25 cellular contexts compared by ENCODE assay signal in genomic region chr11:36699271-36699670, GRCh38.
DNase-seq lines count a peak whose midpoint lies in the region; ATAC-seq and TF ChIP-seq lines count a peak whose summit lies in the region.
"Had no signal": no experiment of that assay in that cellular context is flagged by ENCODE, and none has a peak within 500 bp of the region (broad histone marks: within the 10 kb centered on the region; RNA-seq: fewer than 3 reads in every experiment).

No MANE protein-coding gene starts in this region.

- peak overlapping the region; percentile 23 for H2AFZ ChIP-seq in neuronal stem cell (ENCODE audit: low read length)

- H3K27me3 ChIP-seq in RWPE2 (ENCODE audit: insufficient read depth, poor library complexity, severe bottlenecking) = no peaks in the 10 kb centered on the region
- peaks cover 0 to 34% (median 0%) of the 10 kb centered on the region in 3 experiments for H3K27me3 ChIP-seq in neuronal stem cell (ENCODE audit: control insufficient read depth in 3 of 3, insufficient read depth in 3 of 3, low read depth in 1 of 3, low read length in 3 of 3)
- H3K27me3 ChIP-seq in left ventricle myocardium inferior (ENCODE audit: low read depth) = peaks cover 8% of the 10 kb centered on the region
- H3K27me3 ChIP-seq: left lung had no signal

- H2BK12ac ChIP-seq in neuronal stem cell (ENCODE audit: low read length) = no peak overlapping the region

- H3K18ac ChIP-seq in neuronal stem cell (ENCODE audit: low read length) = no peak overlapping the region

- no peak overlapping the region for H3K4ac ChIP-seq in neuronal stem cell (ENCODE audit: low read length)

- H3K23ac ChIP-seq in neuronal stem cell (ENCODE audit: low read depth, low read length, poor library complexity) = no peak overlapping the region

- H3K9ac ChIP-seq in neuronal stem cell (ENCODE audit: low read depth, low read length, poor library complexity) = no peak overlapping the region

- no peaks in the 10 kb centered on the region for H3K36me3 ChIP-seq in RWPE2 (ENCODE audit: low read depth)
- H3K36me3 ChIP-seq in neuronal stem cell (replicated peaks in 1 of 2; ENCODE audit: control insufficient read depth in 2 of 2, insufficient read depth in 2 of 2, low read length in 2 of 2) = no peaks in the 10 kb centered on the region
- H3K36me3 ChIP-seq in left ventricle myocardium inferior = no peaks in the 10 kb centered on the region
- H3K36me3 ChIP-seq: left lung had no signal

- intact Hi-C loops in left ventricle myocardium inferior (cut with micrococcal nuclease) = no loop called here

- DNase-seq in DMS79 treated with DMSO at 0.1 percent for 48 hours (lab: John Stamatoyannopoulos, UW) (peak; percentile 49), NCI-H1417 (lab: John Stamatoyannopoulos, UW) (peak; percentile 30 to 78 (median 56)), RWPE2 (ENCODE audit: low spot score) (no peak), neuronal stem cell (ENCODE audit: low spot score) (no peak), left ventricle myocardium inferior (no peak), DMS 273 treated with DMSO at 0.1 percent for 48 hours (lab: John Stamatoyannopoulos, UW) (no peak)
- no peak for DNase-seq in activated CD4-positive, alpha-beta T cell treated with anti-CD3 and anti-CD28 coated beads, Interleukin-2, amount 50 U/mL, for 4 hours
- DNase-seq: activated CD4-positive, alpha-beta T cell treated with anti-CD3 and anti-CD28 coated beads for 1 hour; activated CD8-positive, alpha-beta memory T cell treated with anti-CD3 and anti-CD28 coated beads for 24 hours; activated naive CD4-positive, alpha-beta T cell treated with anti-CD3 and anti-CD28 coated beads, Interleukin-2, amount 10 ng/mL, durations not matched to agents 7 days and 5 days; activated T-cell treated with anti-CD3 and anti-CD28 coated beads, Interleukin-2, amount 50 U/mL, for 4 hours; aorta; CD8-positive, alpha-beta T cell; central memory CD4-positive, alpha-beta T cell; dermis blood vessel endothelial cell; DMS53; glutamatergic neuron; KG1; left lung; natural killer cell; NCI-H1694 treated with DMSO at 0.1 percent for 48 hours; NCI-H524 treated with DMSO at 0.1 percent for 48 hours; OCI-M1; SW 1271 had no signal

- no peaks in the 10 kb centered on the region for H3K79me1 ChIP-seq in neuronal stem cell (ENCODE audit: low read depth, low read length)

- H3K4me3 ChIP-seq in RWPE2 (ENCODE audit: severe bottlenecking) = no peak overlapping the region
- H3K4me3 ChIP-seq in neuronal stem cell (ENCODE audit: low read length in 2 of 2) = no peak overlapping the region
- no peak overlapping the region for H3K4me3 ChIP-seq in left ventricle myocardium inferior
- H3K4me3 ChIP-seq: left lung had no signal

- no peak overlapping the region for H2AK5ac ChIP-seq in neuronal stem cell (ENCODE audit: low read depth, low read length)

- WGBS in neuronal stem cell (ENCODE audit: extremely low coverage in 2 of 2, insufficient read length in 2 of 2, insufficient replicate concordance in 1 of 2), 2 donors = no CpG with 5 or more reads among the region's 6 CpGs

- no peak overlapping the region for H3K4me2 ChIP-seq in neuronal stem cell (ENCODE audit: insufficient read depth, low read length, poor library complexity, severe bottlenecking)

- H2BK5ac ChIP-seq in neuronal stem cell (ENCODE audit: low read length) = no peak overlapping the region

- H2BK15ac ChIP-seq in neuronal stem cell (ENCODE audit: low read length) = no peak overlapping the region

- ATAC-seq in RWPE2 (ENCODE audit: low read depth) = peak; percentile 33; the same call in 2 of the 3 replicates
- ATAC-seq: activated T-cell treated with anti-CD3 and anti-CD28 coated beads, Interleukin-2, amount 50 U/mL, for 4 hours; CD8-positive, alpha-beta T cell; left lung; natural killer cell; Right ventricle myocardium inferior had no signal

- TF ChIP-seq CTCF in RWPE2 (IDR thresholded peaks at IDR 0.05; ENCODE audit: poor library complexity, severe bottlenecking) (no peak), left ventricle myocardium inferior (IDR thresholded peaks at IDR 0.05; ENCODE audit: borderline replicate concordance) (no peak)

- no peak overlapping the region for H4K8ac ChIP-seq in neuronal stem cell (ENCODE audit: low read depth, low read length)

- no peak overlapping the region for H3K14ac ChIP-seq in neuronal stem cell (ENCODE audit: low read length)

- H4K91ac ChIP-seq in neuronal stem cell (ENCODE audit: low read depth, low read length, poor library complexity) = no peak overlapping the region

- H3K9me3 ChIP-seq in RWPE2 (ENCODE audit: severe bottlenecking) = no peaks in the 10 kb centered on the region
- H3K9me3 ChIP-seq in neuronal stem cell (replicated peaks in 1 of 2; ENCODE audit: control insufficient read depth in 2 of 2, insufficient read depth in 1 of 2, low read depth in 1 of 2, low read length in 2 of 2) = no peaks in the 10 kb centered on the region
- H3K9me3 ChIP-seq in left ventricle myocardium inferior (replicated peaks) = no peaks in the 10 kb centered on the region
- H3K9me3 ChIP-seq: left lung had no signal

- H3K27ac ChIP-seq in RWPE2 (ENCODE audit: poor library complexity, severe bottlenecking) (no peak overlapping the region), neuronal stem cell (replicated peaks; ENCODE audit: low read length) (no peak overlapping the region), left ventricle myocardium inferior (replicated peaks) (no peak overlapping the region)
- H3K27ac ChIP-seq: left lung had no signal

- H2BK120ac ChIP-seq in neuronal stem cell (ENCODE audit: low read depth, low read length) = no peak overlapping the region

- no peaks in the 10 kb centered on the region for H3K4me1 ChIP-seq in RWPE2 (ENCODE audit: insufficient read depth, poor library complexity, severe bottlenecking)
- H3K4me1 ChIP-seq in neuronal stem cell (ENCODE audit: control insufficient read depth in 2 of 2, insufficient read depth in 1 of 2, low read depth in 1 of 2, low read length in 2 of 2) = peaks cover 0 to 4% of the 10 kb centered on the region in 2 donors
- no peaks in the 10 kb centered on the region for H3K4me1 ChIP-seq in left ventricle myocardium inferior
- H3K4me1 ChIP-seq: left lung had no signal

Comparison
In these comparisons a context has a peak if more than half of its experiments do, and no peak if none do; other contexts are left out.
1. DNase-seq: peak in DMS79 treated with DMSO at 0.1 percent for 48 hours (single experiment) and NCI-H1417 (3 of 3); none in RWPE2 (single experiment), neuronal stem cell (single experiment), left ventricle myocardium inferior (single experiment), activated CD4-positive, alpha-beta T cell treated with anti-CD3 and anti-CD28 coated beads, Interleukin-2, amount 50 U/mL, for 4 hours (0 of 2) and DMS 273 treated with DMSO at 0.1 percent for 48 hours (single experiment).